In the genomic region with DNA sequence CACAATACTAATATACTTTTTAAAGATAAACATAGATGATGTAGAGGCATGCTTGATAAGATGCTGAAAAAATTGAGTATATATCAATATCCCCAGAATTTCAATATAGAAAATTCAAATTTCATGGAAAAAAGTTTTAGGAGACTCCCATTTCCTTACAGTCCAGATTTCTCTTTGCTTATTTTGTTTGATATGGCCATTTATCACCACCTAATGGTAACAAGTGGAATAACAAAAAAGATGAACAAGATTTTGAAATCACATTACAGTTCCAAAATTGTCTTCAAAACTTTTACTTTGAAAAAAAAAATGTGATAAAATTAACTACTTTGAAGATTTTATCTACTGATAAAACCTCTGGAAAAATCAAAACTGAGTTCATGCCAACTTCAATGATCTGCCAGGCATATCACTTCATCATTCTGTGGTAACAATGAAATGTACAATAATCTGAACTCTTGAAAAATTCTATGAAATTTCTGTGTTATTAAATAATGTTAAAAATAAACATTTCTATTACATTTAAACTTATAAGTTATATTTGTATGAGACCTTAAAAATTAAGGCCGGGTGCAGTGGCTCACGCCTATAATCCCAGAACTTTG, we compare ENCODE assay signal across 8 cellular contexts. TPM values are rescaled to one million over a fixed set of nuclear protein-coding genes. Genes with fewer than 3 reads are reported as not detected.
DNase-seq lines count a peak whose midpoint lies in the region; ATAC-seq and TF ChIP-seq lines count a peak whose summit lies in the region.

No MANE protein-coding gene starts in this region.

- no peaks in the 10 kb centered on the region for H4K20me1 ChIP-seq in Loucy (ENCODE audit: insufficient read depth, low read length, poor library complexity, severe bottlenecking)

- no peak overlapping the region for H2AFZ ChIP-seq in Loucy (ENCODE audit: low read length)

- WGBS in body of pancreas, 2 donors: 76 to 79% methylated on average over 2 of the region's 2 CpGs

- no peak overlapping the region for H3K4me3 ChIP-seq in Loucy (ENCODE audit: low read length, poor library complexity, severe bottlenecking)
- H3K4me3 ChIP-seq in body of pancreas: no peak overlapping the region

- H3K4me2 ChIP-seq in Loucy (ENCODE audit: low read depth, low read length, poor library complexity, severe bottlenecking): no peak overlapping the region

- no peaks in the 10 kb centered on the region for H3K36me3 ChIP-seq in Loucy (ENCODE audit: insufficient read depth, low read length)
- H3K36me3 ChIP-seq in body of pancreas (replicated peaks in 1 of 2; ENCODE audit: insufficient read depth in 1 of 2, low read depth in 2 of 2): no peaks in the 10 kb centered on the region

- H3K4me1 ChIP-seq in Loucy (ENCODE audit: insufficient read depth, low read length, poor library complexity, severe bottlenecking) (peaks cover 24% of the 10 kb centered on the region), body of pancreas (peaks cover 5% of the 10 kb centered on the region)

- intact Hi-C loops in body of pancreas (cut with DNase I): loop anchor here (10.0 kb wide), 1 partner anchor 397 kb away; no protein-coding TSS in a partner anchor

- H3K27me3 ChIP-seq in Loucy (ENCODE audit: insufficient read depth, low read length, poor library complexity, severe bottlenecking) (no peaks in the 10 kb centered on the region), body of pancreas (no peaks in the 10 kb centered on the region)

- H3K9me3 ChIP-seq in Loucy (ENCODE audit: insufficient read depth, low read depth, low read length): no peaks in the 10 kb centered on the region
- no peaks in the 10 kb centered on the region for H3K9me3 ChIP-seq in body of pancreas

- peak; percentile 28 for DNase-seq in DMS53 treated with DMSO at 0.1 percent for 48 hours (lab: John Stamatoyannopoulos, UW; ENCODE audit: unreplicated experiment)
- DNase-seq in body of pancreas: no peak
- peak; percentile 77 for DNase-seq in left kidney (ENCODE audit: low read depth, low spot score)
- no peak for DNase-seq in ureter (ENCODE audit: low spot score)

- H3K79me2 ChIP-seq in Loucy (ENCODE audit: insufficient read depth, low read length): no peaks in the 10 kb centered on the region

- TF ChIP-seq POLR2A in body of pancreas (IDR thresholded peaks at IDR 0.05): no peak

- H3K9ac ChIP-seq in Loucy (ENCODE audit: low read depth, low read length, poor library complexity, severe bottlenecking): no peak overlapping the region

- no peak for ATAC-seq in body of pancreas
- ATAC-seq in GM21390 (IDR thresholded peaks at IDR 0.05; ENCODE audit: unreplicated experiment): no peak
- no peak for ATAC-seq in HG03280 (IDR thresholded peaks at IDR 0.05; ENCODE audit: unreplicated experiment)
- no peak for ATAC-seq in HG02610 (IDR thresholded peaks at IDR 0.05; ENCODE audit: unreplicated experiment)

- H3K27ac ChIP-seq in body of pancreas: no peak overlapping the region

- H3F3A ChIP-seq in Loucy (ENCODE audit: low read depth): no peaks in the 10 kb centered on the region

- no peaks in the 10 kb centered on the region for H3K9me2 ChIP-seq in Loucy (replicated peaks; ENCODE audit: low read depth, low read length)

- TF ChIP-seq CTCF in Loucy (conservative IDR thresholded peaks at IDR 0.05; ENCODE audit: low read length): peak; percentile 78
- TF ChIP-seq CTCF in body of pancreas (IDR thresholded peaks at IDR 0.05): peak; percentile 24 to 73 (median 65)

RNA-seq across cellular contexts. Expression of gene MIPEP, which starts 17.5 kb away (rescaled TPM):
- total RNA-seq in body of pancreas (10 to 100 TPM in 1 of 2 donors, 1 to 10 TPM in 1; 7.8 to 14.8 TPM), ureter (24.2 TPM)

RNA-seq across cellular contexts. Expression of gene C1QTNF9B, which starts 25.6 kb away (rescaled TPM):
- total RNA-seq in body of pancreas (not detected), ureter (not detected)

Comparison
In these comparisons a context has a peak if more than half of its experiments do, and no peak if none do; other contexts are left out.
1. DNase-seq: peak in DMS53 treated with DMSO at 0.1 percent for 48 hours (single experiment) and left kidney (single experiment); none in body of pancreas (0 of 4) and ureter (single experiment).